Comparison of ENCODE assay signal across 8 cellular contexts in the genomic region with DNA sequence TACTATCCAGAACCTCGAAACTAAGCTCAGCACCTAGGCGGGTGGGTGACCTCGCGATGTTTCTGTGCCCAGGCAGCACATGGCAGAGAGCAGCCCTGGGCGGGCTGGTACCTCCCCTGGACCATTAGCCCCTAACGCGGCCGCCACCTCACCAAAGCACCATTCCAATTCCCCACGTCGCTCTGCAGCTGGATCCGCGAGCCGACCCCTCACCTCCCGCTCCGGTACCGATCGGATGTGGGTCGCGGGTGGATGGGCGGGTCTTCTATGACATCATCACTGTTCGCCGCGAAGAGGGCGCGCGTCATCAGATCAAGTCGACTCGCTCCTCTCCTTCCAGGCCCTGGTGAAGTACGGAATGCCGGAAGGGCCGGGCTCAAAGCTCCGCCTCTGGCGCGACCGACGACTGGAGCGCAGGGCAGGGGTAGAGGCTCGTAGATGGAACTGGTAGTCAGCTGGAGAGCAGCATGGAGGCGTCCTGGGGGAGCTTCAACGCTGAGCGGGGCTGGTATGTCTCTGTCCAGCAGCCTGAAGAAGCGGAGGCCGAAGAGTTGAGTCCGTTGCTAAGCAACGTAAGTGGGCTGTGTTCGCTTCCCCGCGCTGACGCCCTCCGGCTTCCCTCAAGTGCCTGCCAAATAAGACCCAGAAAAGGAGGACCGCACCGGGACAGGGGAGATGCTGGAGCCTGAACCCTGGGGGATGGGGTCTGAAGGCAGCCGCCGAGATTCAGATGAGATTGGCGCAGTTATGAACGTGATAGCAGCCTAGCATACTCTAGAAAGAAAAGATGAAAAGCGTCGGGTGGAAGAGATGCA. TPM values are rescaled to one million over a fixed set of nuclear protein-coding genes. Genes with fewer than 3 reads are reported as not detected.
A peak's percentile ranks its signal among the peaks of the same experiment; 100 is the strongest.
DNase-seq lines count a peak whose midpoint lies in the region; ATAC-seq and TF ChIP-seq lines count a peak whose summit lies in the region.

A gene (plus strand): TSS at position 435 of the 815 bp plus-strand sequence. CDS start 33 bp downstream, at position 468.
A gene with protein sequence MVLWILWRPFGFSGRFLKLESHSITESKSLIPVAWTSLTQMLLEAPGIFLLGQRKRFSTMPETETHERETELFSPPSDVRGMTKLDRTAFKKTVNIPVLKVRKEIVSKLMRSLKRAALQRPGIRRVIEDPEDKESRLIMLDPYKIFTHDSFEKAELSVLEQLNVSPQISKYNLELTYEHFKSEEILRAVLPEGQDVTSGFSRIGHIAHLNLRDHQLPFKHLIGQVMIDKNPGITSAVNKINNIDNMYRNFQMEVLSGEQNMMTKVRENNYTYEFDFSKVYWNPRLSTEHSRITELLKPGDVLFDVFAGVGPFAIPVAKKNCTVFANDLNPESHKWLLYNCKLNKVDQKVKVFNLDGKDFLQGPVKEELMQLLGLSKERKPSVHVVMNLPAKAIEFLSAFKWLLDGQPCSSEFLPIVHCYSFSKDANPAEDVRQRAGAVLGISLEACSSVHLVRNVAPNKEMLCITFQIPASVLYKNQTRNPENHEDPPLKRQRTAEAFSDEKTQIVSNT (minus strand): TSS at position 269 of the 815 bp plus-strand sequence. CDS start 106 bp downstream, at position 163.

- CTCF ChIA-PET in IMR-90 (lab: Yijun Ruan, JAX) (interaction anchor here (1.2 kb wide), 1 partner anchor 259 kb away, joined by 3 read pairs; no protein-coding TSS in a partner anchor), OCI-LY7 (lab: Charles Lee; ENCODE audit: unreplicated experiment) (no interaction called here)

- peak within 1 kb of the TSS; percentile 94 for H2AK9ac ChIP-seq in IMR-90 (replicated peaks; ENCODE audit: low read depth, low read length, poor library complexity)

- H3K4ac ChIP-seq in IMR-90 (ENCODE audit: low read depth, low read length), result peak within 1 kb of the TSS; percentile 91

- H2BK5ac ChIP-seq in IMR-90 (ENCODE audit: low read depth, low read length, poor library complexity, severe bottlenecking), result peak within 1 kb of the TSS; percentile 91

- peaks cover 3% of the 10 kb centered on the region; the same call in 1 of the 2 replicates for H3K9me1 ChIP-seq in IMR-90 (ENCODE audit: insufficient read depth, low read length)

- peak within 1 kb of the TSS; percentile 79 for H4K5ac ChIP-seq in IMR-90 (ENCODE audit: low read depth, low read length)

- H3K9me2 ChIP-seq in OCI-LY7 (ENCODE audit: insufficient read depth, low read length), result no peaks in the 10 kb centered on the region

- H4K20me1 ChIP-seq in IMR-90 (ENCODE audit: insufficient read depth, low read length) (no peaks in the 10 kb centered on the region), OCI-LY7 (ENCODE audit: insufficient read depth, low read length) (no peaks in the 10 kb centered on the region)

- H3K4me2 ChIP-seq in IMR-90 (ENCODE audit: low read depth, low read length), result peak within 1 kb of the TSS; percentile 93
- peak within 1 kb of the TSS; percentile 83 for H3K4me2 ChIP-seq in OCI-LY7 (ENCODE audit: low read length)

- no peaks in the 10 kb centered on the region for H3K9me3 ChIP-seq in IMR-90 (ENCODE audit: control insufficient read depth, insufficient read depth, low read length)
- no peaks in the 10 kb centered on the region for H3K9me3 ChIP-seq in OCI-LY7 (ENCODE audit: low read length)
- H3K9me3 ChIP-seq in mucosa of descending colon, result no peaks in the 10 kb centered on the region

- BruUV-seq in IMR-90 (replicated peaks; lab: Mats Ljungman, UMichigan), result no TSS peak
- BruUV-seq in OCI-LY7 (replicated peaks; lab: Mats Ljungman, UMichigan), result TSS peak; percentile 46

- 0% methylated on average over 19 of the region's 58 CpGs; no CpG with 5 or more reads in 1 of the 2 experiments for WGBS in IMR-90 (ENCODE audit: extremely low coverage in 2 of 2, insufficient read length in 1 of 2), 2 experiments

- DNase-seq in DMS153 treated with DMSO at 0.1 percent for 48 hours (lab: John Stamatoyannopoulos, UW; ENCODE audit: unreplicated experiment) (peak; percentile 80), IMR-90 (peak; percentile 97), OCI-LY7 (ENCODE audit: low spot score) (peak; percentile 88), activated T-cell treated with anti-CD3 and anti-CD28 coated beads for 4 hours (peak; percentile 93), erythroblast (lab: John Stamatoyannopoulos, UW) (peak; percentile 95 to 96), mucosa of descending colon (peak; percentile 95)
- peak; percentile 71 to 79 for DNase-seq in stimulated activated CD8-positive, alpha-beta memory T cell treated with anti-CD3 and anti-CD28 coated beads, Interleukin-4, amount 100 ng/mL, for 1 hour (ENCODE audit: low read depth in 2 of 2, low spot score in 1 of 2)

- H3K4me3 ChIP-seq in IMR-90 (ENCODE audit: insufficient read depth, low read depth, low read length) (peak within 1 kb of the TSS; percentile 83), OCI-LY7 (ENCODE audit: low read depth, low read length, poor library complexity, severe bottlenecking) (peak within 1 kb of the TSS; percentile 81), mucosa of descending colon (peak within 1 kb of the TSS; percentile 68)

- peak within 1 kb of the TSS; percentile 95 for H3K56ac ChIP-seq in IMR-90 (ENCODE audit: extremely low read depth, insufficient read depth, low read length)

- ATAC-seq in GM21576 (IDR thresholded peaks at IDR 0.05; ENCODE audit: unreplicated experiment) (peak; percentile 87), IMR-90 (ENCODE audit: low read depth) (peak; percentile 95), mucosa of descending colon (peak; percentile 99)

- TF ChIP-seq POLR2A in IMR-90 (IDR thresholded peaks at IDR 0.05; ENCODE audit: low read depth, low read length) (peak; percentile 83), erythroblast (IDR thresholded peaks at IDR 0.05; ENCODE audit: low read length) (peak; percentile 89)

- no peaks in the 10 kb centered on the region; the same call in 1 of the 2 replicates for H3K4me1 ChIP-seq in IMR-90 (ENCODE audit: control insufficient read depth, insufficient read depth, low read length)
- peaks cover 41% of the 10 kb centered on the region for H3K4me1 ChIP-seq in OCI-LY7 (ENCODE audit: insufficient read depth, low read length, poor library complexity, severe bottlenecking)
- H3K4me1 ChIP-seq in mucosa of descending colon (ENCODE audit: low read depth), result peaks cover 15% of the 10 kb centered on the region

- in situ Hi-C loops in IMR-90 (cut with MboI; ENCODE audit: low sequenced_read_pairs), result loop anchor here (5.0 to 25.0 kb wide), 3 partner anchors 259 to 344 kb away; a partner anchor contains a TSS

- H3K79me2 ChIP-seq in OCI-LY7 (ENCODE audit: insufficient read depth, low read depth, low read length), result peaks cover 38% of the 10 kb centered on the region; the same call in 1 of the 2 replicates

- H3K27ac ChIP-seq in IMR-90 (ENCODE audit: insufficient read depth, low read length) (peak within 1 kb of the TSS; percentile 89), OCI-LY7 (ENCODE audit: low read depth, low read length, poor library complexity, severe bottlenecking) (peak within 1 kb of the TSS; percentile 38)

- H2AFZ ChIP-seq in IMR-90 (replicated peaks; ENCODE audit: low read length, poor library complexity) (peak within 1 kb of the TSS; percentile 98), OCI-LY7 (ENCODE audit: low read length) (peak within 1 kb of the TSS; percentile 89)

- intact Hi-C loops in IMR-90 (cut with micrococcal nuclease), result loop anchor here (1.0 to 5.0 kb wide), 7 partner anchors 46 to 356 kb away; a partner anchor contains a TSS
- intact Hi-C loops in OCI-LY7 (cut with micrococcal nuclease; ENCODE audit: unreplicated experiment), result loop anchor here (1.0 to 5.0 kb wide), 3 partner anchors 166 to 324 kb away; a partner anchor contains a TSS
- intact Hi-C loops in mucosa of descending colon (cut with DNase I, micrococcal nuclease), result no loop called here

- peak within 1 kb of the TSS; percentile 70; the same call in 1 of the 2 replicates for H2BK20ac ChIP-seq in IMR-90 (ENCODE audit: low read depth, low read length)

- H2AK5ac ChIP-seq in IMR-90 (ENCODE audit: low read depth, low read length), result peak within 1 kb of the TSS; percentile 72

- peak within 1 kb of the TSS; percentile 49; the same call in 2 of the 3 replicates for H2BK15ac ChIP-seq in IMR-90 (ENCODE audit: low read depth, low read length)

- peak within 1 kb of the TSS; percentile 92 for H3K9ac ChIP-seq in IMR-90 (ENCODE audit: low read depth, low read length)

- H3K23ac ChIP-seq in IMR-90 (ENCODE audit: low read depth, low read length), result peak within 1 kb of the TSS; percentile 86

- peaks cover 21 to 60% of the 10 kb centered on the region in 2 experiments for H3K79me1 ChIP-seq in IMR-90 (ENCODE audit: low read depth in 1 of 2, low read length in 2 of 2)

- dilution Hi-C loops in IMR-90 (cut with HindIII; ENCODE audit: low sequenced_read_pairs, unreplicated experiment), result no loop called here

- H4K8ac ChIP-seq in IMR-90 (ENCODE audit: low read depth in 2 of 2, low read length in 2 of 2), result peak within 1 kb of the TSS; percentile 62 to 94

- TF ChIP-seq CTCF in IMR-90 (conservative IDR thresholded peaks at IDR 0.05; ENCODE audit: low read depth, low read length), result no peak
- TF ChIP-seq CTCF in OCI-LY7 (conservative IDR thresholded peaks at IDR 0.05; ENCODE audit: low read length), result no peak
- no peak for TF ChIP-seq CTCF in mucosa of descending colon (IDR thresholded peaks at IDR 0.05)

- H2BK120ac ChIP-seq in IMR-90 (ENCODE audit: low read depth, low read length), result peak within 1 kb of the TSS; percentile 75

- H3K27me3 ChIP-seq in IMR-90 (ENCODE audit: control insufficient read depth, insufficient read depth, low read length), result no peaks in the 10 kb centered on the region

- H3K36me3 ChIP-seq in IMR-90 (ENCODE audit: control insufficient read depth, insufficient read depth, low read length), result peaks cover 7% of the 10 kb centered on the region
- H3K36me3 ChIP-seq in OCI-LY7 (ENCODE audit: insufficient read depth, low read length), result peaks cover 44% of the 10 kb centered on the region
- H3K36me3 ChIP-seq in mucosa of descending colon (ENCODE audit: low read depth), result no peaks in the 10 kb centered on the region

- POLR2A ChIA-PET in IMR-90 (lab: Charles Lee; ENCODE audit: unreplicated experiment) (interaction anchor here (0.6 kb wide), 2 partner anchors 301 to 732 kb away, joined by 4 to 8 read pairs; a partner anchor contains a TSS), OCI-LY7 (lab: Charles Lee) (interaction anchor here (0.7 to 1.5 kb wide), 9 partner anchors 13 to 322 kb away, joined by 3 to 6 read pairs (median 3); a partner anchor contains a TSS)

- peak within 1 kb of the TSS; percentile 92 for H3K14ac ChIP-seq in IMR-90 (replicated peaks; ENCODE audit: low read depth, low read length)

- H4K91ac ChIP-seq in IMR-90 (ENCODE audit: insufficient read depth, low read depth, low read length), result peak within 1 kb of the TSS; percentile 81

- H3K18ac ChIP-seq in IMR-90 (ENCODE audit: low read depth, low read length), result peak within 1 kb of the TSS; percentile 58

- peak; percentile 28 for TF ChIP-seq RAD21 in IMR-90 (IDR thresholded peaks at IDR 0.05; ENCODE audit: low read length)

RNA-seq across cellular contexts. Expression of the first gene that starts in this region (rescaled TPM):
- total RNA-seq in IMR-90 (2012; rRNA removed), result 18.3 and 38.9 TPM in 2 replicates
- 12.1 and 15.5 TPM in 2 replicates for polyA plus RNA-seq in IMR-90 (2012; rRNA removed)
- polyA plus RNA-seq in IMR-90 (2012; cell fraction: cytosol; rRNA removed), result 3.2 and 5.1 TPM in 2 replicates
- 10.6 and 31.2 TPM in 2 replicates for polyA plus RNA-seq in IMR-90 (2012; cell fraction: nucleus; rRNA removed; ENCODE audit: low replicate concordance)
- total RNA-seq in OCI-LY7 (2014; rRNA removed; shearing (Covaris generic)), result 12.9 and 16.8 TPM in 2 replicates
- total RNA-seq in OCI-LY7 (2022), result 11.0 and 15.8 TPM in 2 replicates
- 10 to 100 TPM in 1 of 3 donors, 1 to 10 TPM in 2; 7.4 to 13.6 (median 9.2) TPM for total RNA-seq in mucosa of descending colon

RNA-seq across cellular contexts. Expression of the second gene that starts in this region (rescaled TPM):
- total RNA-seq in IMR-90 (2012; rRNA removed) (10.4 and 15.6 TPM in 2 replicates), OCI-LY7 (2022) (12.8 and 14.5 TPM in 2 replicates), mucosa of descending colon (10 to 100 TPM in 2 of 3 donors, 1 to 10 TPM in 1; 7.8 to 13.6 (median 10.8) TPM)
- 4.0 and 5.0 TPM in 2 replicates for polyA plus RNA-seq in IMR-90 (2012; rRNA removed)
- polyA plus RNA-seq in IMR-90 (2012; cell fraction: cytosol; rRNA removed), result 0.90 and 2.0 TPM in 2 replicates
- polyA plus RNA-seq in IMR-90 (2012; cell fraction: nucleus; rRNA removed; ENCODE audit: low replicate concordance), result 0.46 and 3.1 TPM in 2 replicates
- total RNA-seq in OCI-LY7 (2014; rRNA removed; shearing (Covaris generic)), result 7.0 and 17.6 TPM in 2 replicates

Comparison
In these comparisons a context has a peak if more than half of its experiments do, and no peak if none do; other contexts are left out.
1. Peak in every context shown above with its lines: DNase-seq, ATAC-seq, H3K4me3 ChIP-seq and H3K27ac ChIP-seq.
2. intact Hi-C loops: an anchor here in IMR-90 (1.0 to 5.0 kb wide) and OCI-LY7 (1.0 to 5.0 kb wide); none called in mucosa of descending colon.